Comparison of ENCODE assay signal across 8 cellular contexts in genomic region chr14:56119221-56119967, GRCh38. TPM values are rescaled to one million over a fixed set of nuclear protein-coding genes. Genes with fewer than 3 reads are reported as not detected.
DNase-seq lines count a peak whose midpoint lies in the region; ATAC-seq and TF ChIP-seq lines count a peak whose summit lies in the region.

No MANE protein-coding gene starts in this region.

- peaks cover 5% of the 10 kb centered on the region for H3K4me1 ChIP-seq in iPS DF 6.9 (ENCODE audit: control insufficient read depth, insufficient read depth, low read length)

- no peak for TF ChIP-seq CTCF in GM12865 (IDR thresholded peaks at IDR 0.05; ENCODE audit: insufficient read depth, low read depth, low read length, missing control alignments)

- H3K4me3 ChIP-seq in GM12865 (ENCODE audit: low read depth, low read length) (peak overlapping the region; percentile 44), iPS DF 6.9 (ENCODE audit: low read length) (peak overlapping the region; percentile 94)

- ATAC-seq in HG03460 (IDR thresholded peaks at IDR 0.05; ENCODE audit: unreplicated experiment) (peak; percentile 25), SK-N-SH treated with all-trans-retinoic acid at 6 μM for 48 hours (peak; percentile 43), HG03139 (IDR thresholded peaks at IDR 0.05; ENCODE audit: unreplicated experiment) (no peak), HG03457 (IDR thresholded peaks at IDR 0.05; ENCODE audit: unreplicated experiment) (no peak)

- no CpG with 5 or more reads among the region's 49 CpGs for WGBS in iPS DF 6.9 (ENCODE audit: insufficient coverage, insufficient read length)

- no peaks in the 10 kb centered on the region for H3K36me3 ChIP-seq in iPS DF 6.9 (ENCODE audit: control insufficient read depth, insufficient read depth, low read length)

- peaks cover 2% of the 10 kb centered on the region; the same call in 1 of the 2 replicates for H3K27me3 ChIP-seq in iPS DF 6.9 (ENCODE audit: control insufficient read depth, insufficient read depth, low read length)

- H3K27ac ChIP-seq in iPS DF 6.9 (ENCODE audit: low read length), result no peak overlapping the region

- H3K9me3 ChIP-seq in iPS DF 6.9 (ENCODE audit: control insufficient read depth, insufficient read depth, low read length), result no peaks in the 10 kb centered on the region

- DNase-seq in GM12865 (ENCODE audit: low read depth), result peak; percentile 21
- DNase-seq in astrocyte of the hippocampus (ENCODE audit: low read depth, low spot score), result peak; percentile 70
- DNase-seq in iPS DF 6.9 (ENCODE audit: low read depth, low spot score), result no peak
- DNase-seq in renal cortical epithelial cell (ENCODE audit: low read depth), result peak; percentile 42

TF ChIP-seq in SK-N-SH treated with all-trans-retinoic acid at 6 μM for 48 hours, 23 proteins besides CTCF, POLR2A, EP300 and RAD21:
- TF ChIP-seq ZFP3 (CRISPR knock-in tag; IDR thresholded peaks at IDR 0.05), result no peak
- TF ChIP-seq PPARA (CRISPR knock-in tag; IDR thresholded peaks at IDR 0.05; ENCODE audit: borderline replicate concordance), result no peak
- TF ChIP-seq CSRNP3 (CRISPR knock-in tag; IDR thresholded peaks at IDR 0.05), result no peak
- TF ChIP-seq ZNF70 (CRISPR knock-in tag; IDR thresholded peaks at IDR 0.05), result no peak
- no peak for TF ChIP-seq PATZ1 (CRISPR knock-in tag; IDR thresholded peaks at IDR 0.05; ENCODE audit: borderline replicate concordance)
- TF ChIP-seq TCF4 (CRISPR knock-in tag; IDR thresholded peaks at IDR 0.05; ENCODE audit: borderline replicate concordance), result no peak
- TF ChIP-seq RARB (CRISPR knock-in tag; IDR thresholded peaks at IDR 0.05), result no peak
- TF ChIP-seq ARNTL (CRISPR knock-in tag; IDR thresholded peaks at IDR 0.05; ENCODE audit: borderline replicate concordance, low read depth), result no peak
- no peak for TF ChIP-seq GLIS3 (CRISPR knock-in tag; IDR thresholded peaks at IDR 0.05)
- TF ChIP-seq ZNF8 (CRISPR knock-in tag; IDR thresholded peaks at IDR 0.05), result no peak
- TF ChIP-seq ISL1 (CRISPR knock-in tag; IDR thresholded peaks at IDR 0.05), result no peak

RNA-seq across cellular contexts. Expression of gene PELI2, which starts 1.2 kb away (rescaled TPM):
- total RNA-seq in renal cortical epithelial cell, result 2.1 and 8.9 TPM in 2 replicates

Comparison
In these comparisons a context has a peak if more than half of its experiments do, and no peak if none do; other contexts are left out.
1. ATAC-seq: peak in HG03460 (single experiment) and SK-N-SH treated with all-trans-retinoic acid at 6 μM for 48 hours (single experiment); none in HG03139 (single experiment) and HG03457 (single experiment).